Comparison of ENCODE assay signal across 7 cellular contexts in genomic region chr17:48131216-48131824, GRCh38. TPM values are rescaled to one million over a fixed set of nuclear protein-coding genes. Genes with fewer than 3 reads are reported as not detected.
A peak's percentile ranks its signal among the peaks of the same experiment; 100 is the strongest.
DNase-seq lines count a peak whose midpoint lies in the region; ATAC-seq, FAIRE-seq and TF ChIP-seq lines count a peak whose summit lies in the region.

No MANE protein-coding gene starts in this region.

- FAIRE-seq in K562 (lab: Jason Lieb, UNC): peak; percentile 99

- no peaks in the 10 kb centered on the region for H3K79me2 ChIP-seq in K562 (ENCODE audit: control insufficient read depth, insufficient read depth, low read length)

- BruUV-seq in K562 (replicated peaks; lab: Mats Ljungman, UMichigan): no TSS peak

- peak; percentile 69 to 90 for TF ChIP-seq RAD21 in K562 (CRISPR knock-in tag; conservative IDR thresholded peaks at IDR 0.05 in 1 of 2, IDR thresholded peaks at IDR 0.05 in 1 of 2)

- CTCF ChIA-PET in K562 (lab: Yijun Ruan, JAX; ENCODE audit: low intra/inter-chr PET ratio): interaction anchor here (0.5 to 3.2 kb wide), 7 partner anchors 13 to 652 kb away, joined by 3 to 38 read pairs (median 4); no protein-coding TSS in a partner anchor

- TF ChIP-seq EP300 in K562 (IDR thresholded peaks at IDR 0.05; ENCODE audit: low read length): no peak

- no peaks in the 10 kb centered on the region for H3K36me3 ChIP-seq in K562 (ENCODE audit: control insufficient read depth, insufficient read depth, low read length)

- WGBS in K562 (ENCODE audit: insufficient coverage, low coverage, missing lambda C conversion rate): 0% methylated on average over 2 of the region's 4 CpGs

- H3K27ac ChIP-seq in K562 (ENCODE audit: extremely low read depth, low read depth, low read length): no peak overlapping the region

- in situ Hi-C loops in K562 (cut with MboI): loop anchor here (5.0 kb wide), 1 partner anchor 54 kb away; no protein-coding TSS in a partner anchor

- no peak overlapping the region for H2AFZ ChIP-seq in K562 (ENCODE audit: low read depth, low read length)

- peaks cover 3% of the 10 kb centered on the region for H3K9me1 ChIP-seq in K562 (ENCODE audit: control insufficient read depth, insufficient read depth, low read length)

- H3K4me2 ChIP-seq in K562 (ENCODE audit: insufficient read depth, low read length): no peak overlapping the region

- TF ChIP-seq POLR2A in K562 (conservative IDR thresholded peaks at IDR 0.05): no peak

- H3K9me3 ChIP-seq in K562 (replicated peaks; ENCODE audit: control insufficient read depth, insufficient read depth, low read depth, low read length): no peaks in the 10 kb centered on the region

- no peaks in the 10 kb centered on the region; a peak in 1 of 5 replicates for H3K27me3 ChIP-seq in K562 (ENCODE audit: control insufficient read depth in 2 of 2, insufficient read depth in 2 of 2, low read length in 2 of 2)

- no peaks in the 10 kb centered on the region for H4K20me1 ChIP-seq in K562 (replicated peaks; ENCODE audit: control insufficient read depth, insufficient read depth, low read length)

- POLR2A ChIA-PET in K562 (lab: Yijun Ruan, JAX): interaction anchor here (0.5 to 1.3 kb wide), 8 partner anchors 8 to 203 kb away, joined by 3 to 5 read pairs (median 3); no protein-coding TSS in a partner anchor

- no peak overlapping the region for H3K4me3 ChIP-seq in GM12864 (ENCODE audit: low read depth, low read length)
- no peak overlapping the region for H3K4me3 ChIP-seq in K562

- H3K4me1 ChIP-seq in K562 (replicated peaks in 1 of 2; ENCODE audit: control insufficient read depth in 2 of 2, insufficient read depth in 2 of 2, low read length in 2 of 2): no peaks in the 10 kb centered on the region

- intact Hi-C loops in K562 (cut with micrococcal nuclease): loop anchor here (1.0 to 10.0 kb wide), 3 partner anchors 51 to 287 kb away; partner anchors contain the start of gene SCRN2

- TF ChIP-seq CTCF in GM12864 (IDR thresholded peaks at IDR 0.05; ENCODE audit: low read depth, low read length, missing control alignments) (peak; percentile 89), K562 (IDR thresholded peaks at IDR 0.05 in 2 of 3, conservative IDR thresholded peaks at IDR 0.05 in 1 of 3; ENCODE audit: insufficient read depth in 2 of 3, low read depth in 1 of 3, low read length in 3 of 3) (peak; percentile 80 to 92 (median 83))

- H3K9ac ChIP-seq in K562 (ENCODE audit: insufficient read depth in 1 of 2, low read depth in 2 of 2, low read length in 2 of 2): no peak overlapping the region

- peak; percentile 40 for DNase-seq in GM12864 (ENCODE audit: low read depth)
- DNase-seq in NCI-H1105 treated with DMSO at 0.1 percent for 48 hours (lab: John Stamatoyannopoulos, UW): peak; percentile 59
- peak; percentile 66 for DNase-seq in SKM-1 treated with dmso at 0.1 percent for 144 hours (lab: John Stamatoyannopoulos, UW; ENCODE audit: unreplicated experiment)
- DNase-seq in K562 (ENCODE audit: extremely low read depth in 1 of 4, low spot score in 3 of 4): peak; percentile 70 to 81 (median 74)
- DNase-seq in iPS DF 4.7 (ENCODE audit: extremely low read depth, low spot score): peak; percentile 76
- peak; percentile 61 for DNase-seq in stimulated activated CD4-positive, alpha-beta T cell treated with anti-CD3 and anti-CD28 coated beads, Interleukin-15, amount 100 ng/mL, for 24 hours

- ATAC-seq in K562 (peak; percentile 96), HG03196 (IDR thresholded peaks at IDR 0.05; ENCODE audit: unreplicated experiment) (no peak)

TF ChIP-seq in K562, 482 proteins besides CTCF, POLR2A, EP300 and RAD21:
- 0 out of 2 replicates have a peak, but pooled peaks have one; percentile 33 for TF ChIP-seq ARID2 (IDR thresholded peaks at IDR 0.05)
- TF ChIP-seq STAG1 (CRISPR knock-in tag; IDR thresholded peaks at IDR 0.05; ENCODE audit: borderline replicate concordance): peak; percentile 39; the same call in 1 of the 2 replicates
- TF ChIP-seq SP1 (CRISPR knock-in tag; IDR thresholded peaks at IDR 0.05): no peak
- TF ChIP-seq, protein P1, sequence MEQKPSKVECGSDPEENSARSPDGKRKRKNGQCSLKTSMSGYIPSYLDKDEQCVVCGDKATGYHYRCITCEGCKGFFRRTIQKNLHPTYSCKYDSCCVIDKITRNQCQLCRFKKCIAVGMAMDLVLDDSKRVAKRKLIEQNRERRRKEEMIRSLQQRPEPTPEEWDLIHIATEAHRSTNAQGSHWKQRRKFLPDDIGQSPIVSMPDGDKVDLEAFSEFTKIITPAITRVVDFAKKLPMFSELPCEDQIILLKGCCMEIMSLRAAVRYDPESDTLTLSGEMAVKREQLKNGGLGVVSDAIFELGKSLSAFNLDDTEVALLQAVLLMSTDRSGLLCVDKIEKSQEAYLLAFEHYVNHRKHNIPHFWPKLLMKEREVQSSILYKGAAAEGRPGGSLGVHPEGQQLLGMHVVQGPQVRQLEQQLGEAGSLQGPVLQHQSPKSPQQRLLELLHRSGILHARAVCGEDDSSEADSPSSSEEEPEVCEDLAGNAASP (IDR thresholded peaks at IDR 0.05): no peak
- TF ChIP-seq SMC3 (conservative IDR thresholded peaks at IDR 0.05; ENCODE audit: insufficient read depth, low read depth, low read length): peak; percentile 88
- TF ChIP-seq BHLHE40 (IDR thresholded peaks at IDR 0.05; ENCODE audit: low read length): 0 out of 2 replicates have a peak, but pooled peaks have one; percentile 13
- no peak for TF ChIP-seq NCOA1 (IDR thresholded peaks at IDR 0.05; ENCODE audit: low read depth)
- peak; percentile 59; the same call in 1 of the 2 replicates for TF ChIP-seq RB1 (IDR thresholded peaks at IDR 0.05; ENCODE audit: low read depth)
- TF ChIP-seq RCOR1 (IDR thresholded peaks at IDR 0.05; ENCODE audit: borderline replicate concordance in 1 of 2, low read depth in 2 of 2, low read length in 2 of 2): peak in 1 of 2 experiments; percentile 30; a peak in 1 of 4 replicates
- TF ChIP-seq MAZ (CRISPR knock-in tag; conservative IDR thresholded peaks at IDR 0.05 in 1 of 2, IDR thresholded peaks at IDR 0.05 in 1 of 2): peak in 1 of 2 experiments; percentile 57; a peak in 1 of 4 replicates
- 0 out of 2 replicates have a peak, but pooled peaks have one; percentile 48 for TF ChIP-seq ESRRA (IDR thresholded peaks at IDR 0.05; ENCODE audit: borderline replicate concordance, low read depth)
- TF ChIP-seq, protein P2, sequence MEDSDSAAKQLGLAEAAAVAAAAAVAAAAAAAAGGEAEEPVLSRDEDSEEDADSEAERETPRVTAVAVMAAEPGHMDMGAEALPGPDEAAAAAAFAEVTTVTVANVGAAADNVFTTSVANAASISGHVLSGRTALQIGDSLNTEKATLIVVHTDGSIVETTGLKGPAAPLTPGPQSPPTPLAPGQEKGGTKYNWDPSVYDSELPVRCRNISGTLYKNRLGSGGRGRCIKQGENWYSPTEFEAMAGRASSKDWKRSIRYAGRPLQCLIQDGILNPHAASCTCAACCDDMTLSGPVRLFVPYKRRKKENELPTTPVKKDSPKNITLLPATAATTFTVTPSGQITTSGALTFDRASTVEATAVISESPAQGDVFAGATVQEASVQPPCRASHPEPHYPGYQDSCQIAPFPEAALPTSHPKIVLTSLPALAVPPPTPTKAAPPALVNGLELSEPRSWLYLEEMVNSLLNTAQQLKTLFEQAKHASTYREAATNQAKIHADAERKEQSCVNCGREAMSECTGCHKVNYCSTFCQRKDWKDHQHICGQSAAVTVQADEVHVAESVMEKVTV (CRISPR knock-in tag; IDR thresholded peaks at IDR 0.05): peak; percentile 54; the same call in 1 of the 2 replicates
- TF ChIP-seq FOSL1 (tag; conservative IDR thresholded peaks at IDR 0.05): 0 out of 2 replicates have a peak, but pooled peaks have one; percentile 16

RNA-seq across cellular contexts. Expression of gene SNX11, which starts 23.8 kb away (rescaled TPM):
- 48.4 and 61.2 TPM in 2 replicates for total RNA-seq in K562 (2011; cell fraction: chromatin; rRNA removed; ENCODE audit: low replicate concordance)
- 27.6 and 39.2 TPM in 2 replicates for total RNA-seq in K562 (2011; cell fraction: nucleolus; rRNA removed)
- 37.8 and 55.3 TPM in 2 replicates for total RNA-seq in K562 (2011; cell fraction: nucleoplasm; rRNA removed)
- total RNA-seq in K562 (2014; rRNA removed): 13.1 and 15.8 TPM in 2 replicates
- 16.6 and 16.8 TPM in 2 replicates for total RNA-seq in K562 (2014; rRNA removed; fragmentation: Illumina TruSeq; extraction: Trizol)
- 12.3 and 12.4 TPM in 2 replicates for total RNA-seq in K562 (2015; rRNA removed; fragmentation: Illumina TruSeq; extraction: Trizol)
- 18.0 and 18.4 TPM in 2 replicates for total RNA-seq in K562 (2021)
- 22.1 and 23.3 TPM in 2 replicates for polyA plus RNA-seq in K562 (2011; rRNA removed)
- polyA plus RNA-seq in K562 (2011; cell fraction: cytosol; rRNA removed): 16.6 and 20.8 TPM in 2 replicates
- 24.5 and 25.0 TPM in 2 replicates for polyA plus RNA-seq in K562 (2011; cell fraction: nucleus; rRNA removed)
- polyA plus RNA-seq in K562 (2012): 15.0 and 16.6 TPM in 2 replicates
- polyA plus RNA-seq in K562 (2014; fragmentation: Illumina TruSeq; extraction: Trizol): 14.9 and 16.5 TPM in 2 replicates
- polyA plus RNA-seq in K562 (2014; fragmentation: Nextera tagmentation; extraction: Ambion mirVana): 10 to 100 TPM; 20.8 to 24.0 TPM
- polyA plus RNA-seq in K562 (2014; rRNA removed): 15.4 and 19.2 TPM in 2 replicates
- 16.3 and 19.5 TPM in 2 replicates for polyA minus RNA-seq in K562 (2011; rRNA and poly(A)+ RNA removed)
- polyA minus RNA-seq in K562 (2011; cell fraction: cytosol; rRNA and poly(A)+ RNA removed): 8.2 and 9.5 TPM in 2 replicates
- 6.7 and 8.6 TPM in 2 replicates for polyA minus RNA-seq in K562 (2011; cell fraction: nucleus; rRNA and poly(A)+ RNA removed)

RNA-seq across cellular contexts. Expression of gene CBX1, which starts 30.0 kb away (rescaled TPM):
- total RNA-seq in K562 (2011; cell fraction: chromatin; rRNA removed; ENCODE audit: low replicate concordance): 5.2 and 13.9 TPM in 2 replicates
- total RNA-seq in K562 (2011; cell fraction: nucleolus; rRNA removed): 3.7 and 5.7 TPM in 2 replicates
- total RNA-seq in K562 (2011; cell fraction: nucleoplasm; rRNA removed): 11.4 and 14.1 TPM in 2 replicates
- total RNA-seq in K562 (2014; rRNA removed) (44.0 and 48.2 TPM in 2 replicates), K562 (2014; rRNA removed; fragmentation: Illumina TruSeq; extraction: Trizol) (64.4 and 75.3 TPM in 2 replicates), K562 (2015; rRNA removed; fragmentation: Illumina TruSeq; extraction: Trizol) (70.4 and 76.2 TPM in 2 replicates), K562 (2021) (44.6 and 52.7 TPM in 2 replicates)
- polyA plus RNA-seq in K562 (2011; rRNA removed) (31.9 and 45.0 TPM in 2 replicates), K562 (2014; fragmentation: Illumina TruSeq; extraction: Trizol) (73.0 and 95.7 TPM in 2 replicates), K562 (2014; fragmentation: Nextera tagmentation; extraction: Ambion mirVana) (10 to 100 TPM; 10.6 to 13.5 TPM), K562 (2014; rRNA removed) (48.7 and 53.3 TPM in 2 replicates)
- 10.1 and 18.3 TPM in 2 replicates for polyA plus RNA-seq in K562 (2011; cell fraction: cytosol; rRNA removed)
- polyA plus RNA-seq in K562 (2011; cell fraction: nucleus; rRNA removed): 7.4 and 12.0 TPM in 2 replicates
- 50.1 and 87.7 TPM in 2 replicates for polyA plus RNA-seq in K562 (2012)
- 27.9 and 31.5 TPM in 2 replicates for polyA minus RNA-seq in K562 (2011; rRNA and poly(A)+ RNA removed)
- 15.0 and 16.3 TPM in 2 replicates for polyA minus RNA-seq in K562 (2011; cell fraction: cytosol; rRNA and poly(A)+ RNA removed)
- polyA minus RNA-seq in K562 (2011; cell fraction: nucleus; rRNA and poly(A)+ RNA removed): 2.3 and 7.2 TPM in 2 replicates
